34 cellular contexts compared by ENCODE assay signal in genomic region chr10:73205956-73206355, GRCh38.
"Had no signal": no experiment of that assay in that cellular context is flagged by ENCODE, and none has a peak within 500 bp of the region (broad histone marks: within the 10 kb centered on the region; RNA-seq: fewer than 3 reads in every experiment).

No MANE protein-coding gene starts in this region.

- H3K4me1 Mint-ChIP-seq: activated CD8-positive, alpha-beta memory T cell treated with anti-CD3 and anti-CD28 coated beads, Interleukin-2, amount 10 ng/mL, durations not matched to agents 7 days and 5 days; activated naive CD4-positive, alpha-beta T cell treated with anti-CD3 and anti-CD28 coated beads, Interleukin-2, amount 50 U/mL, for 24 hours had no signal

- H3K4me3 Mint-ChIP-seq: activated CD4-positive, alpha-beta memory T cell treated with anti-CD3 and anti-CD28 coated beads for 36 hours; activated CD4-positive, alpha-beta T cell treated with anti-CD3 and anti-CD28 coated beads for 36 hours; activated CD4-positive, alpha-beta T cell treated with anti-CD3 and anti-CD28 coated beads, Interleukin-2, amount 10 ng/mL, durations not matched to agents 24 days and 14 days; activated CD8-positive, alpha-beta memory T cell treated with anti-CD3 and anti-CD28 coated beads, Interleukin-2, amount 10 ng/mL, durations not matched to agents 7 days and 5 days; activated CD8-positive, alpha-beta T cell treated with anti-CD3 and anti-CD28 coated beads, Interleukin-2, amount 10 ng/mL, durations not matched to agents 7 days and 5 days; activated naive CD4-positive, alpha-beta T cell treated with anti-CD3 and anti-CD28 coated beads for 36 hours; activated naive CD4-positive, alpha-beta T cell treated with anti-CD3 and anti-CD28 coated beads, Interleukin-2, amount 50 U/mL, for 24 hours; activated naive CD8-positive, alpha-beta T cell treated with anti-CD3 and anti-CD28 coated beads for 36 hours; activated naive CD8-positive, alpha-beta T cell treated with anti-CD3 and anti-CD28 coated beads, Interleukin-2, amount 50 U/mL, for 24 hours; activated T-helper 1 cell treated with anti-CD3 and anti-CD28 coated beads, Interleukin-12 subunit alpha, Interleukin-12 subunit beta, Interleukin-2, Interleukin-4 antibody, amounts not matched to agents 30 ng/mL and 10 ng/mL and 1 ng/mL, durations not matched to agents 14 hours and 24 hours and 36 hours; effector memory CD8-positive, alpha-beta T cell; T-helper 17 cell; T-helper 2 cell treated with Interferon-gamma antibody and Interleukin-4, amounts not matched to agents 5 μg/mL and 100 μg/mL, for 36 hours had no signal

- H3K4me3 ChIP-seq: adrenal gland, body of pancreas, esophagus squamous epithelium, gastroesophageal sphincter, heart right ventricle had no signal

- H3K27ac Mint-ChIP-seq: activated CD4-positive, alpha-beta memory T cell treated with anti-CD3 and anti-CD28 coated beads for 36 hours; activated CD4-positive, alpha-beta T cell treated with anti-CD3 and anti-CD28 coated beads for 36 hours; activated CD4-positive, alpha-beta T cell treated with anti-CD3 and anti-CD28 coated beads, Interleukin-2, amount 10 ng/mL, durations not matched to agents 24 days and 14 days; activated CD8-positive, alpha-beta memory T cell treated with anti-CD3 and anti-CD28 coated beads, Interleukin-2, amount 10 ng/mL, durations not matched to agents 7 days and 5 days; activated CD8-positive, alpha-beta T cell treated with anti-CD3 and anti-CD28 coated beads, Interleukin-2, amount 10 ng/mL, durations not matched to agents 7 days and 5 days; activated naive CD4-positive, alpha-beta T cell treated with anti-CD3 and anti-CD28 coated beads for 36 hours; activated naive CD4-positive, alpha-beta T cell treated with anti-CD3 and anti-CD28 coated beads, Interleukin-2, amount 50 U/mL, for 24 hours; activated naive CD8-positive, alpha-beta T cell treated with anti-CD3 and anti-CD28 coated beads for 36 hours; activated naive CD8-positive, alpha-beta T cell treated with anti-CD3 and anti-CD28 coated beads, Interleukin-2, amount 50 U/mL, for 24 hours; activated T-helper 1 cell treated with anti-CD3 and anti-CD28 coated beads, Interleukin-12 subunit alpha, Interleukin-12 subunit beta, Interleukin-2, Interleukin-4 antibody, amounts not matched to agents 30 ng/mL and 10 ng/mL and 1 ng/mL, durations not matched to agents 14 hours and 24 hours and 36 hours; activated T-helper 2 cell treated with anti-CD3 and anti-CD28 coated beads, Interferon-gamma antibody, Interleukin-2, Interleukin-4, amounts not matched to agents 10 μg/mL and 5 μg/mL and 100 μg/mL, durations not matched to agents 14 hours and 24 hours and 36 hours; effector memory CD8-positive, alpha-beta T cell; T-helper 17 cell; T-helper 2 cell treated with Interferon-gamma antibody and Interleukin-4, amounts not matched to agents 5 μg/mL and 100 μg/mL, for 36 hours had no signal

- H3K4me1 ChIP-seq: adrenal gland, body of pancreas, esophagus squamous epithelium, gastroesophageal sphincter had no signal

- H3K27me3 Mint-ChIP-seq: activated CD4-positive, alpha-beta memory T cell treated with anti-CD3 and anti-CD28 coated beads for 36 hours; activated CD4-positive, alpha-beta T cell treated with anti-CD3 and anti-CD28 coated beads for 36 hours; activated CD4-positive, alpha-beta T cell treated with anti-CD3 and anti-CD28 coated beads, Interleukin-2, amount 10 ng/mL, durations not matched to agents 24 days and 14 days; activated CD8-positive, alpha-beta memory T cell treated with anti-CD3 and anti-CD28 coated beads, Interleukin-2, amount 10 ng/mL, durations not matched to agents 7 days and 5 days; activated naive CD4-positive, alpha-beta T cell treated with anti-CD3 and anti-CD28 coated beads, Interleukin-2, amount 50 U/mL, for 24 hours; activated naive CD8-positive, alpha-beta T cell treated with anti-CD3 and anti-CD28 coated beads for 36 hours; activated naive CD8-positive, alpha-beta T cell treated with anti-CD3 and anti-CD28 coated beads, Interleukin-2, amount 50 U/mL, for 24 hours; effector memory CD8-positive, alpha-beta T cell; T-helper 17 cell had no signal

- H3K27me3 ChIP-seq: adrenal gland, body of pancreas, esophagus squamous epithelium, gastroesophageal sphincter, heart right ventricle had no signal

- H3K9me3 Mint-ChIP-seq: activated CD4-positive, alpha-beta T cell treated with anti-CD3 and anti-CD28 coated beads, Interleukin-2, amount 10 ng/mL, durations not matched to agents 24 days and 14 days; activated naive CD4-positive, alpha-beta T cell treated with anti-CD3 and anti-CD28 coated beads for 36 hours; activated naive CD4-positive, alpha-beta T cell treated with anti-CD3 and anti-CD28 coated beads, Interleukin-2, amount 50 U/mL, for 24 hours; activated T-helper 1 cell treated with anti-CD3 and anti-CD28 coated beads, Interleukin-12 subunit alpha, Interleukin-12 subunit beta, Interleukin-2, Interleukin-4 antibody, amounts not matched to agents 30 ng/mL and 10 ng/mL and 1 ng/mL, durations not matched to agents 14 hours and 24 hours and 36 hours; activated T-helper 2 cell treated with anti-CD3 and anti-CD28 coated beads, Interferon-gamma antibody, Interleukin-2, Interleukin-4, amounts not matched to agents 10 μg/mL and 5 μg/mL and 100 μg/mL, durations not matched to agents 14 hours and 24 hours and 36 hours; effector memory CD8-positive, alpha-beta T cell; T-helper 2 cell treated with Interferon-gamma antibody and Interleukin-4, amounts not matched to agents 5 μg/mL and 100 μg/mL, for 36 hours had no signal

- H3K9me3 ChIP-seq: adrenal gland, body of pancreas, esophagus squamous epithelium, gastroesophageal sphincter, heart right ventricle had no signal

- H3K36me3 ChIP-seq: adrenal gland had no signal

- H3K27ac ChIP-seq: adrenal gland, body of pancreas, epithelial cell of prostate, esophagus squamous epithelium, gastroesophageal sphincter, heart right ventricle had no signal

- DNase-seq: activated CD4-positive, alpha-beta memory T cell treated with anti-CD3 and anti-CD28 coated beads for 36 hours; activated CD4-positive, alpha-beta T cell treated with anti-CD3 and anti-CD28 coated beads for 36 hours; activated CD4-positive, CD25-positive, alpha-beta regulatory T cell; activated CD4-positive, CD25-positive, alpha-beta regulatory T cell treated with anti-CD3 and anti-CD28 coated beads, Interleukin-2, amount 50 U/mL, for 72 hours; activated CD8-positive, alpha-beta memory T cell treated with anti-CD3 and anti-CD28 coated beads, Interleukin-2, amount 10 ng/mL, durations not matched to agents 7 days and 5 days; activated CD8-positive, alpha-beta memory T cell treated with anti-CD3 and anti-CD28 coated beads, Interleukin-2, amount 50 U/mL, for 4 hours; activated CD8-positive, alpha-beta T cell treated with anti-CD3 and anti-CD28 coated beads, Interleukin-2, amount 10 ng/mL, durations not matched to agents 7 days and 5 days; activated effector memory CD4-positive, alpha-beta T cell treated with anti-CD3 and anti-CD28 coated beads, Interleukin-2, amount 50 U/mL, for 16 hours; activated naive CD4-positive, alpha-beta T cell treated with anti-CD3 and anti-CD28 coated beads for 36 hours; activated naive CD8-positive, alpha-beta T cell treated with anti-CD3 and anti-CD28 coated beads for 36 hours; activated naive CD8-positive, alpha-beta T cell treated with anti-CD3 and anti-CD28 coated beads, Interleukin-2, amount 50 U/mL, for 24 hours; activated T-cell treated with anti-CD3 and anti-CD28 coated beads, Interleukin-2, amount 50 U/mL, for 1 hour; activated T-cell treated with anti-CD3 and anti-CD28 coated beads, Interleukin-2, amount 50 U/mL, for 48 hours; adrenal gland; amygdala; aorta; body of pancreas; caudate nucleus; cortex of kidney; dermis blood vessel endothelial cell; effector CD4-positive, alpha-beta T cell; effector memory CD8-positive, alpha-beta T cell; esophagus squamous epithelium; foreskin melanocyte; heart right ventricle; T-helper 17 cell; T1000 had no signal

- ATAC-seq: activated CD4-positive, alpha-beta T cell treated with anti-CD3 and anti-CD28 coated beads for 36 hours; activated CD8-positive, alpha-beta memory T cell treated with anti-CD3 and anti-CD28 coated beads, Interleukin-2, amount 10 ng/mL, durations not matched to agents 7 days and 5 days; activated CD8-positive, alpha-beta T cell treated with anti-CD3 and anti-CD28 coated beads, Interleukin-2, amount 10 ng/mL, durations not matched to agents 7 days and 5 days; activated naive CD8-positive, alpha-beta T cell treated with anti-CD3 and anti-CD28 coated beads, Interleukin-2, amount 50 U/mL, for 24 hours; body of pancreas; effector memory CD8-positive, alpha-beta T cell; gastroesophageal sphincter; heart right ventricle; T-helper 17 cell had no signal
